In genomic region chr19:47032171-47032811, GRCh38 we compare ENCODE assay signal across 8 cellular contexts. TPM values are rescaled to one million over a fixed set of nuclear protein-coding genes. Genes with fewer than 3 reads are reported as not detected.
DNase-seq lines count a peak whose midpoint lies in the region; ATAC-seq and TF ChIP-seq lines count a peak whose summit lies in the region.

No MANE protein-coding gene starts in this region.

- no peaks in the 10 kb centered on the region for H4K20me1 ChIP-seq in MM.1S (ENCODE audit: insufficient read depth, low read length)

- no peak for ATAC-seq in central memory CD8-positive, alpha-beta T cell (replicated peaks; ENCODE audit: extremely low read depth, poor library complexity, severe bottlenecking)
- no peak for ATAC-seq in GM18520 (IDR thresholded peaks at IDR 0.05; ENCODE audit: unreplicated experiment)

- H3K27ac ChIP-seq in MM.1S (ENCODE audit: low read length) = no peak overlapping the region

- H3K9me2 ChIP-seq in MM.1S (replicated peaks; ENCODE audit: insufficient read depth, low read length) = no peaks in the 10 kb centered on the region

- peaks cover 4% of the 10 kb centered on the region; the same call in 1 of the 2 replicates for H3K4me1 ChIP-seq in MM.1S (ENCODE audit: low read length)

- H3K9me3 Mint-ChIP-seq in central memory CD8-positive, alpha-beta T cell = no peaks in the 10 kb centered on the region
- H3K9me3 Mint-ChIP-seq in mesothelial cell of epicardium = no peaks in the 10 kb centered on the region

- peaks cover 18% of the 10 kb centered on the region for H3K27me3 ChIP-seq in MM.1S (replicated peaks; ENCODE audit: insufficient read depth, low read length)

- DNase-seq in DMS79 treated with DMSO at 0.1 percent for 48 hours (lab: John Stamatoyannopoulos, UW) (peak; percentile 63), MM.1S (peak; percentile 70), mesothelial cell of epicardium (ENCODE audit: low spot score in 2 of 2, unreplicated experiment in 2 of 2) (peak in 1 of 2 experiments; percentile 66), KBM-7 (no peak)
- peak; percentile 38 to 57 (median 46) for DNase-seq in activated CD4-positive, CD25-positive, alpha-beta regulatory T cell (lab: John Stamatoyannopoulos, UW)
- peak; percentile 44 to 57 for DNase-seq in central memory CD8-positive, alpha-beta T cell (ENCODE audit: low spot score in 2 of 2)
- peak; percentile 28 to 57 for DNase-seq in stimulated activated CD8-positive, alpha-beta memory T cell treated with anti-CD3 and anti-CD28 coated beads, Interleukin-7, amount 100 ng/mL, for 4 hours (ENCODE audit: low read depth in 2 of 2)

- peak; percentile 91 for TF ChIP-seq CTCF in MM.1S (IDR thresholded peaks at IDR 0.05; ENCODE audit: low read length)
- peak; percentile 67 for TF ChIP-seq CTCF in mesothelial cell of epicardium (IDR thresholded peaks at IDR 0.05; ENCODE audit: unreplicated experiment)

- H3K36me3 Mint-ChIP-seq in central memory CD8-positive, alpha-beta T cell (ENCODE audit: insufficient read depth) = peaks cover 12% of the 10 kb centered on the region
- no peaks in the 10 kb centered on the region for H3K36me3 Mint-ChIP-seq in mesothelial cell of epicardium

- H2AFZ ChIP-seq in MM.1S (ENCODE audit: low read length) = no peak overlapping the region

- H3K36me3 ChIP-seq in MM.1S (replicated peaks; ENCODE audit: insufficient read depth, low read length) = no peaks in the 10 kb centered on the region

- no peak overlapping the region for H3K4me3 ChIP-seq in MM.1S (ENCODE audit: low read length)

- H3K79me2 ChIP-seq in MM.1S (ENCODE audit: low read length) = no peaks in the 10 kb centered on the region

- H3K4me2 ChIP-seq in MM.1S (ENCODE audit: low read depth, low read length) = no peak overlapping the region

- H3K4me1 Mint-ChIP-seq in central memory CD8-positive, alpha-beta T cell = peaks cover 26% of the 10 kb centered on the region
- H3K4me1 Mint-ChIP-seq in mesothelial cell of epicardium = peaks cover 20% of the 10 kb centered on the region

- H3K27me3 Mint-ChIP-seq in central memory CD8-positive, alpha-beta T cell = peaks cover 53% of the 10 kb centered on the region
- peaks cover 35% of the 10 kb centered on the region for H3K27me3 Mint-ChIP-seq in mesothelial cell of epicardium (ENCODE audit: low read depth)

- H3K4me3 Mint-ChIP-seq in central memory CD8-positive, alpha-beta T cell = no peak overlapping the region
- no peak overlapping the region for H3K4me3 Mint-ChIP-seq in mesothelial cell of epicardium

- peaks cover 9% of the 10 kb centered on the region; the same call in 1 of the 2 replicates for H3F3A ChIP-seq in MM.1S (ENCODE audit: insufficient read depth, low read length)

- in situ Hi-C loops in KBM-7 (cut with MboI; ENCODE audit: low pct_unique_long_range_greater_than_20kb, low sequenced_read_pairs) = no loop called here

- no peak overlapping the region for H3K27ac Mint-ChIP-seq in central memory CD8-positive, alpha-beta T cell (ENCODE audit: low read depth)
- no peak overlapping the region for H3K27ac Mint-ChIP-seq in mesothelial cell of epicardium

- no peaks in the 10 kb centered on the region for H3K9me3 ChIP-seq in MM.1S (replicated peaks; ENCODE audit: insufficient read depth, low read length)

- no peak overlapping the region for H3K9ac ChIP-seq in MM.1S (ENCODE audit: low read length)

RNA-seq across cellular contexts. Expression of gene NPAS1, which starts 12.7 kb away (rescaled TPM):
- total RNA-seq in mesothelial cell of epicardium = 3.4 to 3.9 TPM (median 3.9 TPM) in 3 replicates

RNA-seq across cellular contexts. Expression of gene TMEM160, which starts 16.1 kb away (rescaled TPM):
- 35.4 to 38.1 TPM (median 36.2 TPM) in 3 replicates for total RNA-seq in mesothelial cell of epicardium
